ENCODE assay signal across 8 cellular contexts in genomic region chr21:33360871-33361602, GRCh38. TPM values are rescaled to one million over a fixed set of nuclear protein-coding genes. Genes with fewer than 3 reads are reported as not detected.
A peak's percentile ranks its signal among the peaks of the same experiment; 100 is the strongest.
DNase-seq lines count a peak whose midpoint lies in the region; ATAC-seq and TF ChIP-seq lines count a peak whose summit lies in the region.

No MANE protein-coding gene starts in this region.

- no peaks in the 10 kb centered on the region for H3K27me3 ChIP-seq in AG04450 (ENCODE audit: control insufficient read depth, insufficient read depth, low read length)

- no peaks in the 10 kb centered on the region for H3K9me3 ChIP-seq in AG04450 (ENCODE audit: control insufficient read depth, insufficient read depth, low read length)

- peak overlapping the region; percentile 70 for H3K27ac ChIP-seq in AG04450 (ENCODE audit: low read depth, low read length)

- POLR2A ChIA-PET in AG04450 (lab: Yijun Ruan, JAX), result interaction anchor here (0.9 kb wide), 1 partner anchor 74 kb away, joined by 3 read pairs; no protein-coding TSS in a partner anchor

- peak; percentile 79 for TF ChIP-seq CTCF in AG04450 (IDR thresholded peaks at IDR 0.05; ENCODE audit: low read depth, low read length)

- CTCF ChIA-PET in AG04450 (lab: Charles Lee), result interaction anchor here (0.5 to 4.1 kb wide), 35 partner anchors 9 to 1832 kb away, joined by 3 to 40 read pairs (median 5); partner anchors contain the start of gene IFNAR1

- H3K4me3 ChIP-seq in AG04450 (ENCODE audit: low read depth, low read length), result no peak overlapping the region

- no peak for DNase-seq in AG04450 (ENCODE audit: low read depth, low spot score)
- peak; percentile 16 to 58 for DNase-seq in NCI-H446 (lab: John Stamatoyannopoulos, UW)
- peak; percentile 83 to 92 for DNase-seq in activated CD4-positive, alpha-beta T cell treated with anti-CD3 and anti-CD28 coated beads for 24 hours (ENCODE audit: low read depth in 2 of 2)
- DNase-seq in cerebellum (ENCODE audit: low spot score), result peak; percentile 53
- DNase-seq in left kidney (ENCODE audit: low read depth, low spot score), result peak; percentile 83
- peak; percentile 92 for DNase-seq in stimulated activated CD4-positive, alpha-beta T cell treated with anti-CD3 and anti-CD28 coated beads, Interleukin-2, amount 100 ng/mL, for 48 hours

- ATAC-seq in GM18870 (IDR thresholded peaks at IDR 0.05; ENCODE audit: unreplicated experiment), result peak; percentile 44
- ATAC-seq in HG03280 (IDR thresholded peaks at IDR 0.05; ENCODE audit: unreplicated experiment), result peak; percentile 68

RNA-seq across cellular contexts. Expression of gene IFNAR1, which starts 36.3 kb away (rescaled TPM):
- polyA plus RNA-seq in AG04450 (2011; rRNA removed), result 17.0 and 21.2 TPM in 2 replicates
- 20.6 and 27.3 TPM in 2 replicates for polyA minus RNA-seq in AG04450 (2011; rRNA and poly(A)+ RNA removed)
- 41.1 TPM for total RNA-seq in cerebellum

RNA-seq across cellular contexts. Expression of gene IFNGR2, which starts 42.2 kb away (rescaled TPM):
- 90.8 and 93.4 TPM in 2 replicates for polyA plus RNA-seq in AG04450 (2011; rRNA removed)
- polyA minus RNA-seq in AG04450 (2011; rRNA and poly(A)+ RNA removed), result 94.1 and 122 TPM in 2 replicates
- total RNA-seq in cerebellum, result 34.2 TPM
